Comparison of ENCODE assay signal across 9 cellular contexts in genomic region chr1:241592273-241592958, GRCh38. TPM values are rescaled to one million over a fixed set of nuclear protein-coding genes. Genes with fewer than 3 reads are reported as not detected.
A peak's percentile ranks its signal among the peaks of the same experiment; 100 is the strongest.
DNase-seq lines count a peak whose midpoint lies in the region; ATAC-seq, FAIRE-seq and TF ChIP-seq lines count a peak whose summit lies in the region.
"Had no signal": no experiment of that assay in that cellular context is flagged by ENCODE, and none has a peak within 500 bp of the region (broad histone marks: within the 10 kb centered on the region; RNA-seq: fewer than 3 reads in every experiment).

No MANE protein-coding gene starts in this region.

- FAIRE-seq in frontal cortex (lab: Jason Lieb, UNC), result no peak
- FAIRE-seq: GM18507 had no signal

- BruUV-seq in Calu3 (replicated peaks; lab: Mats Ljungman, UMichigan), result no TSS peak

- no peak overlapping the region for H3K27ac ChIP-seq in esophagus squamous epithelium

- ATAC-seq in HG03469 (IDR thresholded peaks at IDR 0.05; ENCODE audit: unreplicated experiment) (peak; percentile 60), GM21367 (IDR thresholded peaks at IDR 0.05; ENCODE audit: unreplicated experiment) (no peak)

- H3K27ac Mint-ChIP-seq in Calu3 (ENCODE audit: unreplicated experiment), result peak overlapping the region; percentile 62

- H3K36me3 ChIP-seq in esophagus squamous epithelium, result peaks cover 0 to 22% (median 0%) of the 10 kb centered on the region in 3 donors

- H3K4me1 ChIP-seq in esophagus squamous epithelium, result peaks cover 0 to 18% (median 0%) of the 10 kb centered on the region in 3 donors

- CTCF ChIA-PET in Calu3 (lab: Charles Lee), result interaction anchor here (2.4 kb wide), 1 partner anchor 37 kb away, joined by 5 read pairs; no protein-coding TSS in a partner anchor

- WGBS in esophagus squamous epithelium, 2 donors, result 38 to 46% methylated on average over 3 of the region's 3 CpGs

- peaks cover 31% of the 10 kb centered on the region for H3K4me1 Mint-ChIP-seq in Calu3 (ENCODE audit: low read depth, unreplicated experiment)

- H3K4me3 Mint-ChIP-seq in Calu3 (ENCODE audit: low read depth, unreplicated experiment), result no peak overlapping the region

- H3K4me3 ChIP-seq in choroid plexus epithelial cell (ENCODE audit: low read depth, low read length) (no peak overlapping the region), esophagus squamous epithelium (no peak overlapping the region)

- TF ChIP-seq CTCF in Calu3 (IDR thresholded peaks at IDR 0.05; ENCODE audit: unreplicated experiment), result no peak
- TF ChIP-seq CTCF in GM20000 (IDR thresholded peaks at IDR 0.05; ENCODE audit: extremely low read depth, missing control alignments), result no peak
- TF ChIP-seq CTCF in choroid plexus epithelial cell (conservative IDR thresholded peaks at IDR 0.05; ENCODE audit: low read depth, low read length), result no peak
- no peak for TF ChIP-seq CTCF in esophagus squamous epithelium (IDR thresholded peaks at IDR 0.05)

- H3K9me3 Mint-ChIP-seq in Calu3 (ENCODE audit: low read depth, unreplicated experiment), result no peaks in the 10 kb centered on the region

- intact Hi-C loops in Calu3 (cut with micrococcal nuclease; ENCODE audit: unreplicated experiment), result no loop called here
- intact Hi-C loops in esophagus squamous epithelium (cut with DNase I), result no loop called here

- no peaks in the 10 kb centered on the region for H3K9me3 ChIP-seq in esophagus squamous epithelium

- no peaks in the 10 kb centered on the region for H3K36me3 Mint-ChIP-seq in Calu3 (ENCODE audit: insufficient read depth, unreplicated experiment)

- no peaks in the 10 kb centered on the region for H3K27me3 ChIP-seq in esophagus squamous epithelium

- DNase-seq in Calu3, result no peak
- DNase-seq in GM20000 (ENCODE audit: low spot score), result peak; percentile 23
- DNase-seq in choroid plexus epithelial cell (ENCODE audit: low read depth), result peak; percentile 18
- DNase-seq in esophagus squamous epithelium (lab: John Stamatoyannopoulos, UW), result no peak
- no peak for DNase-seq in hippocampal formation (lab: John Stamatoyannopoulos, UW)
- no peak for DNase-seq in frontal cortex (ENCODE audit: low spot score in 2 of 2)

- TF ChIP-seq POLR2A in esophagus squamous epithelium (IDR thresholded peaks at IDR 0.05), result no peak

- no peaks in the 10 kb centered on the region for H3K27me3 Mint-ChIP-seq in Calu3 (ENCODE audit: unreplicated experiment)

RNA-seq across cellular contexts. Expression of gene CHML, which starts 47.8 kb away (rescaled TPM):
- total RNA-seq in Calu3 (2022) (28.2 and 30.4 TPM in 2 replicates), esophagus squamous epithelium (1 to 10 TPM; 4.2 to 9.0 (median 6.3) TPM), frontal cortex (76.6 TPM)

RNA-seq across cellular contexts. Expression of gene OPN3, which starts 47.8 kb away (rescaled TPM):
- total RNA-seq in Calu3 (2022) (15.3 and 22.0 TPM in 2 replicates), esophagus squamous epithelium (10 to 100 TPM; 16.9 to 23.8 (median 21.9) TPM), frontal cortex (6.5 TPM)

RNA-seq across cellular contexts. Expression of gene WDR64, which starts 59.7 kb away (rescaled TPM):
- total RNA-seq in Calu3 (2022), result not detected in 2 replicates
- not detected for total RNA-seq in esophagus squamous epithelium
- not detected for total RNA-seq in frontal cortex

Comparison
In these comparisons a context has a peak if more than half of its experiments do, and no peak if none do; other contexts are left out.
1. DNase-seq: peak in GM20000 (single experiment) and choroid plexus epithelial cell (single experiment); none in Calu3 (single experiment), esophagus squamous epithelium (single experiment), hippocampal formation (0 of 2) and frontal cortex (0 of 2).